Comparison of ENCODE assay signal across 8 cellular contexts in genomic region chr11:17354070-17354924, GRCh38. TPM values are rescaled to one million over a fixed set of nuclear protein-coding genes. Genes with fewer than 3 reads are reported as not detected.
DNase-seq lines count a peak whose midpoint lies in the region; FAIRE-seq and TF ChIP-seq lines count a peak whose summit lies in the region.

No MANE protein-coding gene starts in this region.

- H4K5ac ChIP-seq in H1 (ENCODE audit: insufficient read length, low read depth, low read length) = no peak overlapping the region

- no peaks in the 10 kb centered on the region for H3K9me3 ChIP-seq in H1 (ENCODE audit: insufficient read depth in 2 of 2, low read depth in 1 of 2, low read length in 1 of 2)

- peaks cover 16% of the 10 kb centered on the region for H3K27me3 Mint-ChIP-seq in activated CD4-positive, alpha-beta memory T cell treated with anti-CD3 and anti-CD28 coated beads for 36 hours
- peaks cover 38% of the 10 kb centered on the region for H3K27me3 Mint-ChIP-seq in mesothelial cell of epicardium (ENCODE audit: low read depth)

- peaks cover 29 to 50% (median 41%) of the 10 kb centered on the region in 4 experiments for H3K27me3 ChIP-seq in H1 (replicated peaks in 1 of 4; ENCODE audit: control insufficient read depth in 3 of 4, extremely low read depth in 1 of 4, insufficient read depth in 3 of 4, low read length in 3 of 4)

- H3K23ac ChIP-seq in H1 (ENCODE audit: insufficient read length) = no peak overlapping the region

- H3K4me1 Mint-ChIP-seq in activated CD4-positive, alpha-beta memory T cell treated with anti-CD3 and anti-CD28 coated beads for 36 hours (ENCODE audit: low read depth) = peaks cover 33% of the 10 kb centered on the region
- H3K4me1 Mint-ChIP-seq in mesothelial cell of epicardium = peaks cover 23% of the 10 kb centered on the region

- CTCF ChIA-PET in GM10248 (lab: Yijun Ruan, JAX) (interaction anchor here (0.8 to 2.6 kb wide), 16 partner anchors 9 to 566 kb away, joined by 3 to 27 read pairs (median 3); partner anchors contain the start of gene KCNJ11), H1 (lab: Charles Lee; ENCODE audit: partially characterized antibody) (interaction anchor here (0.7 to 3.2 kb wide), 26 partner anchors 10 to 365 kb away, joined by 3 to 17 read pairs (median 4); partner anchors contain the start of gene OTOG)
- CTCF ChIA-PET in activated CD4-positive, alpha-beta memory T cell treated with anti-CD3 and anti-CD28 coated beads for 36 hours (lab: Charles Lee) = interaction anchor here (0.6 to 3.4 kb wide), 18 partner anchors 9 to 173 kb away, joined by 3 to 15 read pairs (median 5); partner anchors contain the start of gene KCNJ11

- no peak overlapping the region for H3K56ac ChIP-seq in H1 (replicated peaks; ENCODE audit: insufficient read length, low read depth, low read length)

- TF ChIP-seq CTCF in GM10248 (IDR thresholded peaks at IDR 0.05; ENCODE audit: control extremely low read depth, extremely low read depth, low read depth, missing control alignments) (peak; percentile 60), H1 (IDR thresholded peaks at IDR 0.05; ENCODE audit: control extremely low read depth in 1 of 3, insufficient read depth in 1 of 3, low read depth in 1 of 3, low read length in 3 of 3) (peak in 2 of 3 experiments; percentile 54 to 59; a peak in 2 of 4 replicates), mesothelial cell of epicardium (IDR thresholded peaks at IDR 0.05; ENCODE audit: unreplicated experiment) (peak; percentile 78)

- H3K18ac ChIP-seq in H1 (ENCODE audit: extremely low read depth, low read length) = no peak overlapping the region

- peak overlapping the region in 2 of 4 experiments; percentile 32 to 68; a peak in 5 of 8 replicates for H3K4me3 ChIP-seq in H1 (ENCODE audit: extremely low read depth in 1 of 4, insufficient read depth in 2 of 4, low read depth in 3 of 4, low read length in 4 of 4)

- H2AFZ ChIP-seq in H1 (ENCODE audit: low read length) = no peak overlapping the region

- no peak overlapping the region for H3K9ac ChIP-seq in H1 (replicated peaks in 1 of 4; ENCODE audit: extremely low read depth in 1 of 4, low read depth in 3 of 4, low read length in 3 of 4)

- peaks cover 0 to 2% of the 10 kb centered on the region in 2 experiments for H4K20me1 ChIP-seq in H1 (replicated peaks in 1 of 2; ENCODE audit: control insufficient read depth in 1 of 2, insufficient read depth in 2 of 2, low read length in 2 of 2)

- no peak overlapping the region for H2BK5ac ChIP-seq in H1 (ENCODE audit: low read depth, low read length)

- peaks cover 15% of the 10 kb centered on the region; the same call in 1 of the 2 replicates for H3K23me2 ChIP-seq in H1 (ENCODE audit: low read depth, low read length)

- POLR2A ChIA-PET in GM10248 (lab: Yijun Ruan, JAX) (no interaction called here), H1 (lab: Charles Lee; ENCODE audit: partially characterized antibody) (interaction anchor here (0.7 to 1.5 kb wide), 6 partner anchors 12 to 280 kb away, joined by 3 to 5 read pairs (median 3); partner anchors contain the start of gene PIK3C2A)
- POLR2A ChIA-PET in activated CD4-positive, alpha-beta memory T cell treated with anti-CD3 and anti-CD28 coated beads for 36 hours (lab: Charles Lee) = interaction anchor here (1.6 kb wide), 1 partner anchor 277 kb away, joined by 4 read pairs; the partner anchor contains the start of gene RPS13

- no peaks in the 10 kb centered on the region for H3K79me2 ChIP-seq in H1 (ENCODE audit: control insufficient read depth in 1 of 2, insufficient read depth in 2 of 2, low read length in 2 of 2)

- WGBS in H1 (ENCODE audit: extremely low coverage in 1 of 2, insufficient coverage in 1 of 2, insufficient read length in 1 of 2, insufficient replicate concordance in 2 of 2, low coverage in 1 of 2, low lambda C conversion rate in 2 of 2, missing lambda C conversion rate in 1 of 2), 2 experiments = 45 to 100% methylated on average over 1 to 9 of the region's 9 CpGs

- intact Hi-C loops in activated CD4-positive, alpha-beta memory T cell treated with anti-CD3 and anti-CD28 coated beads for 36 hours (cut with micrococcal nuclease) = loop anchor here (1.0 to 10.0 kb wide), 5 partner anchors 77 to 661 kb away; partner anchors contain the start of genes C11orf58 and SERGEF

- FAIRE-seq in H1 (lab: Jason Lieb, UNC) = peak; percentile 13

- DNase-seq in GM10248 (ENCODE audit: extremely low spot score) (peak; percentile 69), HK-2 (ENCODE audit: unreplicated experiment) (peak; percentile 31), NCI-H82 (lab: John Stamatoyannopoulos, UW) (peak; percentile 79), H1 (ENCODE audit: low read depth in 1 of 2, low spot score in 2 of 2) (peak in 1 of 2 experiments; percentile 80), mesothelial cell of epicardium (ENCODE audit: low spot score in 2 of 2, unreplicated experiment in 2 of 2) (peak in 1 of 2 experiments; percentile 42), T1000 (lab: John Stamatoyannopoulos, UW) (no peak)
- DNase-seq in activated CD4-positive, alpha-beta memory T cell treated with anti-CD3 and anti-CD28 coated beads for 36 hours = peak; percentile 70
- peak; percentile 27 to 43 for DNase-seq in stimulated activated CD8-positive, alpha-beta memory T cell treated with anti-CD3 and anti-CD28 coated beads, Interleukin-7, amount 100 ng/mL, for 4 hours (ENCODE audit: low read depth in 2 of 2)

- H3K14ac ChIP-seq in H1 (ENCODE audit: insufficient read length) = no peak overlapping the region

- TF ChIP-seq EP300 in H1 (IDR thresholded peaks at IDR 0.05; ENCODE audit: borderline replicate concordance in 1 of 2, low read depth in 2 of 2, low read length in 2 of 2) = no peak

- no peak overlapping the region for H3K27ac Mint-ChIP-seq in activated CD4-positive, alpha-beta memory T cell treated with anti-CD3 and anti-CD28 coated beads for 36 hours
- H3K27ac Mint-ChIP-seq in mesothelial cell of epicardium = peak overlapping the region; percentile 85

- no peak overlapping the region for H3K27ac ChIP-seq in H1 (ENCODE audit: low read depth, low read length)

- no peak overlapping the region for H4K8ac ChIP-seq in H1 (ENCODE audit: extremely low read depth, insufficient read depth, low read length)

- H3K36me3 Mint-ChIP-seq in activated CD4-positive, alpha-beta memory T cell treated with anti-CD3 and anti-CD28 coated beads for 36 hours = peaks cover 4% of the 10 kb centered on the region
- peaks cover 17% of the 10 kb centered on the region for H3K36me3 Mint-ChIP-seq in mesothelial cell of epicardium

- TF ChIP-seq RAD21 in H1 (IDR thresholded peaks at IDR 0.05 in 1 of 2, conservative IDR thresholded peaks at IDR 0.05 in 1 of 2; ENCODE audit: low read depth in 2 of 2, low read length in 2 of 2) = peak; percentile 26 to 54; a peak in 3 of 4 replicates

- peak overlapping the region; percentile 79 for H3K4me3 Mint-ChIP-seq in activated CD4-positive, alpha-beta memory T cell treated with anti-CD3 and anti-CD28 coated beads for 36 hours
- peak overlapping the region; percentile 75 for H3K4me3 Mint-ChIP-seq in mesothelial cell of epicardium

- H3K4ac ChIP-seq in H1 (replicated peaks; ENCODE audit: insufficient read length, low read depth, low read length) = no peak overlapping the region

- H3K4me1 ChIP-seq in H1 (replicated peaks in 1 of 4; ENCODE audit: control insufficient read depth in 3 of 4, insufficient read depth in 4 of 4, low read length in 3 of 4) = peaks cover 0 to 8% (median 4%) of the 10 kb centered on the region in 4 experiments; a peak in 5 of 7 replicates

- H2BK20ac ChIP-seq in H1 (ENCODE audit: low read length) = no peak overlapping the region

- peak overlapping the region; percentile 83 to 93 for H3K4me2 ChIP-seq in H1 (ENCODE audit: insufficient read depth in 1 of 2, low read depth in 2 of 2, low read length in 2 of 2)

- H4K91ac ChIP-seq in H1 (replicated peaks; ENCODE audit: insufficient read length, low read length) = no peak overlapping the region

- H2BK12ac ChIP-seq in H1 (ENCODE audit: low read depth, low read length) = no peak overlapping the region

- H3K36me3 ChIP-seq in H1 (ENCODE audit: control insufficient read depth in 2 of 4, insufficient read depth in 4 of 4, low read length in 3 of 4) = no peaks in the 10 kb centered on the region

- H3K9me3 Mint-ChIP-seq in activated CD4-positive, alpha-beta memory T cell treated with anti-CD3 and anti-CD28 coated beads for 36 hours = peaks cover 2% of the 10 kb centered on the region
- H3K9me3 Mint-ChIP-seq in mesothelial cell of epicardium = peaks cover 13% of the 10 kb centered on the region

- no peak for TF ChIP-seq POLR2A in H1 (IDR thresholded peaks at IDR 0.05; ENCODE audit: control extremely low read depth in 1 of 2, low read depth in 2 of 2, low read length in 2 of 2)

- H2BK15ac ChIP-seq in H1 (ENCODE audit: low read length) = no peak overlapping the region

- no peak overlapping the region for H2AK5ac ChIP-seq in H1 (ENCODE audit: low read depth, low read length)

- no peak overlapping the region for H2BK120ac ChIP-seq in H1 (replicated peaks; ENCODE audit: low read depth, low read length)

- H3K79me1 ChIP-seq in H1 (ENCODE audit: low read depth, low read length) = no peaks in the 10 kb centered on the region

RNA-seq across cellular contexts. Expression of gene NCR3LG1, which starts 2.7 kb away (rescaled TPM):
- total RNA-seq in activated CD4-positive, alpha-beta memory T cell treated with anti-CD3 and anti-CD28 coated beads for 36 hours = under 1 TPM; 0.69 to 0.82 TPM
- total RNA-seq in H1 (2021; fragmentation: NEBNext Ultra II Directional; extraction: Animal tissue kit (Norgen Biotek cat#: 25700)) = 1.7 and 1.9 TPM in 2 replicates
- 0.49 and 0.68 TPM in 2 replicates for polyA plus RNA-seq in H1 (2011; rRNA removed)
- polyA plus RNA-seq in H1 (2011; cell fraction: cytosol; rRNA removed) = 0.52 TPM
- polyA plus RNA-seq in H1 (2011; cell fraction: nucleus; rRNA removed) = 1.6 TPM
- polyA plus RNA-seq in H1 (2012, experiment 1 of 2) = 0.74 to 1.1 TPM (median 0.81 TPM) in 4 replicates
- 0.05 TPM for polyA plus RNA-seq in H1 (2012, experiment 2 of 2)
- polyA plus RNA-seq in H1 (2013, experiment 1 of 2) = 2.2 TPM
- 2.1 TPM for polyA plus RNA-seq in H1 (2013, experiment 2 of 2)
- polyA minus RNA-seq in H1 (2011; rRNA and poly(A)+ RNA removed) = 2.1 and 4.1 TPM in 2 replicates
- 1.1 TPM for polyA minus RNA-seq in H1 (2011; cell fraction: cytosol; rRNA and poly(A)+ RNA removed)
- polyA minus RNA-seq in H1 (2011; cell fraction: nucleus; rRNA and poly(A)+ RNA removed) = 4.0 TPM
- total RNA-seq in mesothelial cell of epicardium = 4.8 to 5.6 TPM (median 4.9 TPM) in 3 replicates

RNA-seq across cellular contexts. Expression of gene KCNJ11, which starts 34.2 kb away (rescaled TPM):
- under 1 TPM; 0.10 to 0.57 TPM for total RNA-seq in activated CD4-positive, alpha-beta memory T cell treated with anti-CD3 and anti-CD28 coated beads for 36 hours
- 6.3 and 8.3 TPM in 2 replicates for total RNA-seq in H1 (2021; fragmentation: NEBNext Ultra II Directional; extraction: Animal tissue kit (Norgen Biotek cat#: 25700))
- polyA plus RNA-seq in H1 (2011; rRNA removed) = 3.8 and 6.5 TPM in 2 replicates
- 6.6 TPM for polyA plus RNA-seq in H1 (2011; cell fraction: cytosol; rRNA removed)
- 6.2 TPM for polyA plus RNA-seq in H1 (2011; cell fraction: nucleus; rRNA removed)
- 5.3 to 11.5 TPM (median 8.7 TPM) in 4 replicates for polyA plus RNA-seq in H1 (2012, experiment 1 of 2)
- polyA plus RNA-seq in H1 (2012, experiment 2 of 2) = 4.7 TPM
- 2.4 TPM for polyA plus RNA-seq in H1 (2013, experiment 1 of 2)
- polyA plus RNA-seq in H1 (2013, experiment 2 of 2) = 2.6 TPM
- polyA minus RNA-seq in H1 (2011; rRNA and poly(A)+ RNA removed) = 8.1 and 10.1 TPM in 2 replicates
- polyA minus RNA-seq in H1 (2011; cell fraction: cytosol; rRNA and poly(A)+ RNA removed) = 12.1 TPM
- polyA minus RNA-seq in H1 (2011; cell fraction: nucleus; rRNA and poly(A)+ RNA removed) = 5.4 TPM
- total RNA-seq in mesothelial cell of epicardium = 2.0 to 3.0 TPM (median 2.1 TPM) in 3 replicates
